In the genomic region with DNA sequence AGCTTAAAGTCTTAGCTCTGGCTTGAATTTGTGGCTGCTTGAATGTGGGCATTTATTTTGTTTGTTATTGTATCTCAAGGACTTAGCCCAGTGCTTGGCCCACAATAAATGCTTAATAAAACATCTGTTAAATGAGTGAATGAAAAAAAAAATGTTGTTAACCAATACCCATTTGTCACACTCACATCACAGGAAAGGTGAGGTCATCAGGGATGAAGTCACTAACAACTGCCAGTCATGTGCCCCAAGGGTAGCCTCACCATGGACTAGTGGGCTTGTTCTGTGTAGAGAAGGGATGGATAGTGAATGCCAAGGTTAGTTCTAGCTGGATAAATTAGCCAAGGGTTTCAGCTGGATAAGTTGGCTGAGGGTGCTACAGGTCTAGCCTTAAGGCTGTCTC, we compare ENCODE assay signal across 1 cellular context.
TF ChIP-seq lines count a peak whose summit lies in the region.

No MANE protein-coding gene starts in this region.

TF ChIP-seq in Ishikawa, 13 proteins besides CTCF, POLR2A, EP300 and RAD21:
- TF ChIP-seq USF1 (IDR thresholded peaks at IDR 0.05) (0 out of 2 replicates have a peak, but pooled peaks have one; percentile 19), CREB1 (IDR thresholded peaks at IDR 0.05; ENCODE audit: low read depth) (no peak)
